In genomic region chr1:15618685-15619525, GRCh38 we compare ENCODE assay signal across 8 cellular contexts. TPM values are rescaled to one million over a fixed set of nuclear protein-coding genes. Genes with fewer than 3 reads are reported as not detected.
DNase-seq lines count a peak whose midpoint lies in the region; ATAC-seq and TF ChIP-seq lines count a peak whose summit lies in the region.

No MANE protein-coding gene starts in this region.

- H3K4me1 ChIP-seq in OCI-LY7 (ENCODE audit: insufficient read depth, low read length, poor library complexity, severe bottlenecking) (peaks cover 28% of the 10 kb centered on the region), osteoblast (ENCODE audit: insufficient read depth, low read length) (peaks cover 28% of the 10 kb centered on the region)

- peak overlapping the region; percentile 92 for H3K4me2 ChIP-seq in OCI-LY7 (ENCODE audit: low read length)
- peak overlapping the region; percentile 88 for H3K4me2 ChIP-seq in osteoblast (ENCODE audit: insufficient read depth, low read length)

- H3K27ac ChIP-seq in OCI-LY7 (ENCODE audit: low read depth, low read length, poor library complexity, severe bottlenecking), result peak overlapping the region; percentile 71
- peak overlapping the region; percentile 96 for H3K27ac ChIP-seq in epithelial cell of prostate
- peak overlapping the region; percentile 85 for H3K27ac ChIP-seq in osteoblast (ENCODE audit: low read depth, low read length)

- peaks cover 12% of the 10 kb centered on the region; the same call in 1 of the 2 replicates for H4K20me1 ChIP-seq in OCI-LY7 (ENCODE audit: insufficient read depth, low read length)
- H4K20me1 ChIP-seq in osteoblast (ENCODE audit: insufficient read depth, low read length), result peaks cover 29% of the 10 kb centered on the region

- H3K36me3 ChIP-seq in OCI-LY7 (ENCODE audit: insufficient read depth, low read length), result peaks cover 36% of the 10 kb centered on the region
- H3K36me3 ChIP-seq in osteoblast (ENCODE audit: insufficient read depth, low read length), result no peaks in the 10 kb centered on the region

- TF ChIP-seq CTCF in GM12865 (IDR thresholded peaks at IDR 0.05; ENCODE audit: insufficient read depth, low read depth, low read length, missing control alignments) (no peak), OCI-LY7 (conservative IDR thresholded peaks at IDR 0.05; ENCODE audit: low read length) (no peak), osteoblast (IDR thresholded peaks at IDR 0.05; ENCODE audit: extremely low read depth, low read depth, low read length) (no peak)

- POLR2A ChIA-PET in OCI-LY7 (lab: Charles Lee), result interaction anchor here (0.7 to 1.6 kb wide), 7 partner anchors 8 to 78 kb away, joined by 3 to 10 read pairs (median 4); no protein-coding TSS in a partner anchor

- peak overlapping the region; percentile 94 for H3K4me3 ChIP-seq in GM12865 (ENCODE audit: low read depth, low read length)
- H3K4me3 ChIP-seq in OCI-LY7 (ENCODE audit: low read depth, low read length, poor library complexity, severe bottlenecking), result peak overlapping the region; percentile 99
- H3K4me3 ChIP-seq in osteoblast (ENCODE audit: insufficient read depth, low read length), result peak overlapping the region; percentile 97

- intact Hi-C loops in OCI-LY7 (cut with micrococcal nuclease; ENCODE audit: unreplicated experiment), result loop anchor here (1.0 kb wide), 1 partner anchor 48 kb away; no protein-coding TSS in a partner anchor

- DNase-seq in GM12865 (ENCODE audit: low read depth), result peak; percentile 9
- DNase-seq in OCI-LY7 (ENCODE audit: low spot score), result no peak
- DNase-seq in epithelial cell of prostate (ENCODE audit: low read depth, low spot score), result peak; percentile 57
- DNase-seq in osteoblast (ENCODE audit: insufficient read length, low spot score, missing footprints), result no peak
- DNase-seq in stimulated activated CD4-positive, alpha-beta T cell treated with anti-CD3 and anti-CD28 coated beads, Interleukin-4, amount 100 ng/mL, for 4 hours, result no peak
- no peak for DNase-seq in cerebellar cortex (ENCODE audit: low spot score)
- no peak for DNase-seq in anterior cingulate cortex (lab: John Stamatoyannopoulos, UW)

- no peak overlapping the region; the same call in 1 of the 2 replicates for H2AFZ ChIP-seq in OCI-LY7 (ENCODE audit: low read length)
- H2AFZ ChIP-seq in osteoblast (ENCODE audit: low read length), result no peak overlapping the region

- TSS peak; percentile 80 for BruUV-seq in OCI-LY7 (replicated peaks; lab: Mats Ljungman, UMichigan)

- H3K9me2 ChIP-seq in OCI-LY7 (ENCODE audit: insufficient read depth, low read length), result no peaks in the 10 kb centered on the region

- CTCF ChIA-PET in OCI-LY7 (lab: Charles Lee; ENCODE audit: unreplicated experiment), result no interaction called here

- H3K9me3 ChIP-seq in OCI-LY7 (ENCODE audit: low read length), result no peaks in the 10 kb centered on the region
- H3K9me3 ChIP-seq in osteoblast (ENCODE audit: low read depth, low read length), result no peaks in the 10 kb centered on the region

- H3K79me2 ChIP-seq in OCI-LY7 (ENCODE audit: insufficient read depth, low read depth, low read length), result peaks cover 66% of the 10 kb centered on the region
- peaks cover 65% of the 10 kb centered on the region for H3K79me2 ChIP-seq in osteoblast (ENCODE audit: insufficient read depth, low read length)

- no peaks in the 10 kb centered on the region for H3K27me3 ChIP-seq in osteoblast (ENCODE audit: insufficient read depth, low read length)

- no peak for ATAC-seq in HG03565 (IDR thresholded peaks at IDR 0.05; ENCODE audit: unreplicated experiment)

RNA-seq across cellular contexts. Expression of gene DDI2, which starts 1.6 kb away (rescaled TPM):
- total RNA-seq in OCI-LY7 (2014; rRNA removed; shearing (Covaris generic)), result 23.5 and 29.6 TPM in 2 replicates
- total RNA-seq in OCI-LY7 (2022) (34.7 and 40.8 TPM in 2 replicates), osteoblast (29.3 and 29.5 TPM in 2 replicates)

RNA-seq across cellular contexts. Expression of gene AGMAT, which starts 34.1 kb away (rescaled TPM):
- total RNA-seq in OCI-LY7 (2014; rRNA removed; shearing (Covaris generic)), result 0.15 and 0.54 TPM in 2 replicates
- total RNA-seq in OCI-LY7 (2022) (0.29 and 0.39 TPM in 2 replicates), osteoblast (2.2 and 2.7 TPM in 2 replicates)

Comparison
In these comparisons a context has a peak if more than half of its experiments do, and no peak if none do; other contexts are left out.
1. DNase-seq: peak in GM12865 (single experiment) and epithelial cell of prostate (single experiment); none in OCI-LY7 (single experiment), osteoblast (single experiment), stimulated activated CD4-positive, alpha-beta T cell treated with anti-CD3 and anti-CD28 coated beads, Interleukin-4, amount 100 ng/mL, for 4 hours (0 of 2), cerebellar cortex (single experiment) and anterior cingulate cortex (0 of 58).
2. Peak in every context shown above with its lines, with median percentiles within 50 percentile points of each other: H3K4me3 ChIP-seq and H3K27ac ChIP-seq.